8 cellular contexts compared by ENCODE assay signal in the genomic region with DNA sequence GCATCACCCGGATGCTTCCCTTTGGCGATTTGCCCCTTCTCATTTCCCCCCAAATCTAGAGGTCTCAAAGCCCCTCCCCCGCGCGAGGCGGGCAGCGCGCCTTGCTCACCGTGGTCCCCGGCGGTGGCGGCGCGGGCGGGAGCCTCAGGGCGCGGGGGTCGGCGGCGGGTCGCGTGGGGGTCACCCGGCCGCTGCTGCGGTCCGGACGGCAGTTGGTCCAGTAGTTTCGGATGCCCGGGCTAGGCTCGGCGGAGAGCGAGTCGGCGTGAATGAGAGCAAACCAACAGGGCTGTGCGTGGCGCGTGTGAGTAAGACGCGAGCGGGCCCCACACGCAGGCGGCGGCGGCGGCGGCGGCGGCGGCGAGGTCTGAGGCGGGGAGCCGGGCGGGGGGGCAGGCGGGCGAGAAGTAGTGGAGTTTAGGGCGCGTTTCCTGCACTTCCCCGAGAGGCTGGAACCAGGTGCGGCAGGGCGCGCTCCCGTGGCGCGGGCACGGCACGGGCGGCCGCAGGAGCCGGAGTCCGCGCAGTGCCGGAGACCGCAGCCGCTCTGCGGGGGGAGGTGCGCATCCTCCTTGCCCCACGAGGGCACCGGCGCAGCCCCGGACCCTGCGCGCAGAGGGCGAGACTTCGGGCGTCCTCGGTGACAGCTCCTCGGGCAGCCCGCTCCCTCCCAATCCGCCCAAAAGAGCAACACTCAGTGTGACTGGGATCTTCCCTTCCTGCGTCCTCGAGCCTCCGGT. TPM values are rescaled to one million over a fixed set of nuclear protein-coding genes. Genes with fewer than 3 reads are reported as not detected.
DNase-seq lines count a peak whose midpoint lies in the region; ATAC-seq and TF ChIP-seq lines count a peak whose summit lies in the region.

No MANE protein-coding gene starts in this region.

- no peaks in the 10 kb centered on the region for H3K9me3 Mint-ChIP-seq in CD8-positive, alpha-beta T cell

- CTCF ChIA-PET in CD8-positive, alpha-beta T cell (lab: Charles Lee): no interaction called here

- peak; percentile 10 for DNase-seq in GM13977 (ENCODE audit: low spot score)
- peak; percentile 73 for DNase-seq in NCI-H774 (lab: John Stamatoyannopoulos, UW)
- no peak for DNase-seq in esophagus muscularis mucosa (ENCODE audit: extremely low spot score)
- DNase-seq in GM19240 (ENCODE audit: insufficient read length, low spot score): no peak
- no peak for DNase-seq in CD8-positive, alpha-beta T cell

- TF ChIP-seq POLR2A in esophagus muscularis mucosa (IDR thresholded peaks at IDR 0.05; ENCODE audit: low read depth): no peak

- no peak overlapping the region for H3K27ac ChIP-seq in esophagus muscularis mucosa (replicated peaks in 1 of 4)
- H3K27ac ChIP-seq in CD8-positive, alpha-beta T cell (ENCODE audit: low read depth, low read length): no peak overlapping the region

- H3K4me1 Mint-ChIP-seq in CD8-positive, alpha-beta T cell (ENCODE audit: low read depth): peaks cover 2% of the 10 kb centered on the region

- no peak for TF ChIP-seq EP300 in esophagus muscularis mucosa (IDR thresholded peaks at IDR 0.05)

- no peak overlapping the region for H3K4me3 Mint-ChIP-seq in CD8-positive, alpha-beta T cell

- H3K36me3 ChIP-seq in esophagus muscularis mucosa (no peaks in the 10 kb centered on the region), neuron (ENCODE audit: insufficient read depth, low read length) (no peaks in the 10 kb centered on the region)
- H3K36me3 ChIP-seq in CD8-positive, alpha-beta T cell (ENCODE audit: insufficient read depth, low read length): no peaks in the 10 kb centered on the region

- peak overlapping the region; percentile 74 for H2AFZ ChIP-seq in neuron (ENCODE audit: low read depth, low read length)

- H3K4me3 ChIP-seq in esophagus muscularis mucosa (peak overlapping the region; percentile 55 to 67 (median 58)), neuron (ENCODE audit: low read length) (peak overlapping the region; percentile 49)
- H3K4me3 ChIP-seq in CD8-positive, alpha-beta T cell (ENCODE audit: low read depth, low read length): no peak overlapping the region

- no peak overlapping the region for H3K27ac Mint-ChIP-seq in CD8-positive, alpha-beta T cell

- H3K27me3 ChIP-seq in esophagus muscularis mucosa (peaks cover 0 to 46% (median 16%) of the 10 kb centered on the region in 4 donors), neuron (ENCODE audit: insufficient read depth, low read length) (peaks cover 13% of the 10 kb centered on the region)
- H3K27me3 ChIP-seq in CD8-positive, alpha-beta T cell (ENCODE audit: insufficient read depth, low read length): peaks cover 3% of the 10 kb centered on the region

- in situ Hi-C loops in GM13977 (cut with MboI; ENCODE audit: low pct_unique_long_range_greater_than_20kb, low sequenced_read_pairs, unreplicated experiment): no loop called here

- POLR2A ChIA-PET in CD8-positive, alpha-beta T cell (lab: Charles Lee): no interaction called here

- ATAC-seq in GM21786 (IDR thresholded peaks at IDR 0.05; ENCODE audit: unreplicated experiment) (no peak), GM21515 (IDR thresholded peaks at IDR 0.05; ENCODE audit: unreplicated experiment) (no peak)
- ATAC-seq in CD8-positive, alpha-beta T cell: no peak

- TF ChIP-seq CTCF in GM13977 (IDR thresholded peaks at IDR 0.05; ENCODE audit: extremely low read depth, insufficient read depth, missing control alignments) (no peak), esophagus muscularis mucosa (IDR thresholded peaks at IDR 0.05) (no peak)
- TF ChIP-seq CTCF in CD8-positive, alpha-beta T cell (IDR thresholded peaks at IDR 0.05): no peak

- WGBS in esophagus muscularis mucosa: 15% methylated on average over 2 of the region's 92 CpGs

- H3K4me1 ChIP-seq in esophagus muscularis mucosa (peaks cover 7 to 33% (median 26%) of the 10 kb centered on the region in 4 donors), neuron (ENCODE audit: insufficient read depth, low read length) (peaks cover 42% of the 10 kb centered on the region)
- H3K4me1 ChIP-seq in CD8-positive, alpha-beta T cell (ENCODE audit: insufficient read depth, low read length): no peaks in the 10 kb centered on the region

- no peaks in the 10 kb centered on the region for H3K9me3 ChIP-seq in esophagus muscularis mucosa
- H3K9me3 ChIP-seq in neuron (ENCODE audit: low read length): no peaks in the 10 kb centered on the region
- H3K9me3 ChIP-seq in CD8-positive, alpha-beta T cell (ENCODE audit: low read length): no peaks in the 10 kb centered on the region

- no peaks in the 10 kb centered on the region for H3K36me3 Mint-ChIP-seq in CD8-positive, alpha-beta T cell

- peaks cover 21% of the 10 kb centered on the region for H3K27me3 Mint-ChIP-seq in CD8-positive, alpha-beta T cell (ENCODE audit: low read depth)

- intact Hi-C loops in esophagus muscularis mucosa (cut with DNase I): no loop called here
- intact Hi-C loops in CD8-positive, alpha-beta T cell (cut with DNase I, micrococcal nuclease): no loop called here

RNA-seq across cellular contexts. Expression of gene HS3ST5, which starts 0.6 kb away (rescaled TPM):
- under 1 TPM in 2 of 4 donors, not detected in 2; 0.13 to 0.33 TPM for total RNA-seq in esophagus muscularis mucosa
- not detected for total RNA-seq in CD8-positive, alpha-beta T cell

Comparison
In these comparisons a context has a peak if more than half of its experiments do, and no peak if none do; other contexts are left out.
1. DNase-seq: peak in GM13977 (single experiment) and NCI-H774 (single experiment); none in esophagus muscularis mucosa (single experiment), GM19240 (single experiment) and CD8-positive, alpha-beta T cell (0 of 7).